In the genomic region with DNA sequence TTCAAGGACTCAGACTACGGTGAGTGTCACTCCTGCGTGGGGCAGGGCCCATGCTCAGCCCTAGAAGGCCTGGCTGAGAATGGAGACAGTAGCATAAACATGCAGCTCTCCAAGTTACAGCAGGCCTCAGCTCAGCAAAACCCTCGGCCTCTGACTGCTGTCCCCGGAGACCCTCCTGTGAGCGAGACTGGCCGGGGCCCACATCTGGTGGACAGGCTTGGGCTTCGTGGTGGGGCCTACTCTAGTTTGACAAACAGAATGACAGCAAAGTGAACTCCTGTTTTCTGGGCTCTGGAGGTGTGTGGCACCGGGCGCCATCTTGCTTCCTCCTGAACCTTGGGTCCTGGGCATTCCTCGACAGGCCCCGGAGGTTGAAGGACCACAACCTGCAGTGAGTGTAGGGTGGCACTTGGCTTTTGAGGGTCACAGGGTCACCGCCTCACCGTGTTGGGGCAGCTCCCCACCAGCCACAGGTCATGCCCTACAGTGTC, we compare ENCODE assay signal across 12 cellular contexts.
DNase-seq lines count a peak whose midpoint lies in the region; ATAC-seq, FAIRE-seq and TF ChIP-seq lines count a peak whose summit lies in the region.
"Had no signal": no experiment of that assay in that cellular context is flagged by ENCODE, and none has a peak within 500 bp of the region (broad histone marks: within the 10 kb centered on the region; RNA-seq: fewer than 3 reads in every experiment).

No MANE protein-coding gene starts in this region.

- no peak overlapping the region for H3K27ac Mint-ChIP-seq in natural killer cell treated with Interleukin-12 subunit alpha and Interleukin-12 subunit beta and Interleukin-15 and Interleukin-18, amount 100 ng/mL, for 72 hours

- no peaks in the 10 kb centered on the region for H3K9me3 Mint-ChIP-seq in natural killer cell treated with Interleukin-12 subunit alpha and Interleukin-12 subunit beta and Interleukin-15 and Interleukin-18, amount 100 ng/mL, for 72 hours

- H3K4me3 Mint-ChIP-seq in natural killer cell treated with Interleukin-12 subunit alpha and Interleukin-12 subunit beta and Interleukin-15 and Interleukin-18, amount 100 ng/mL, for 72 hours = no peak overlapping the region

- no peak for TF ChIP-seq CTCF in dorsolateral prefrontal cortex (IDR thresholded peaks at IDR 0.05 in 54 of 56, conservative IDR thresholded peaks at IDR 0.05 in 2 of 56; ENCODE audit: low read depth in 1 of 56, partially characterized antibody in 56 of 56)

- no peak for FAIRE-seq in HTR-8/SVneo (lab: Jason Lieb, UNC)

- H3K9me3 ChIP-seq in aorta (ENCODE audit: control insufficient read depth, low read length) = no peaks in the 10 kb centered on the region
- H3K9me3 ChIP-seq: prostate gland had no signal

- no peaks in the 10 kb centered on the region for H3K36me3 Mint-ChIP-seq in natural killer cell treated with Interleukin-12 subunit alpha and Interleukin-12 subunit beta and Interleukin-15 and Interleukin-18, amount 100 ng/mL, for 72 hours

- H3K27me3 ChIP-seq in dorsolateral prefrontal cortex (no peaks in the 10 kb centered on the region), aorta (ENCODE audit: control insufficient read depth in 1 of 2, insufficient read depth in 2 of 2, low read length in 1 of 2) (no peaks in the 10 kb centered on the region)

- peak overlapping the region in 2 of 59 donors; percentile 4 to 10 for H3K27ac ChIP-seq in dorsolateral prefrontal cortex
- no peak overlapping the region for H3K27ac ChIP-seq in aorta (ENCODE audit: low read depth in 1 of 2, low read length in 2 of 2)
- H3K27ac ChIP-seq: prostate gland had no signal

- intact Hi-C loops in dorsolateral prefrontal cortex (cut with DNase I) = no loop called here
- intact Hi-C loops in aorta (cut with DNase I) = no loop called here

- H3K4me1 Mint-ChIP-seq in natural killer cell treated with Interleukin-12 subunit alpha and Interleukin-12 subunit beta and Interleukin-15 and Interleukin-18, amount 100 ng/mL, for 72 hours (ENCODE audit: low read depth in 2 of 2) = peaks cover 0 to 16% of the 10 kb centered on the region in 2 donors

- ATAC-seq in natural killer cell treated with Interleukin-12 subunit alpha and Interleukin-12 subunit beta and Interleukin-15 and Interleukin-18, amount 100 ng/mL, for 72 hours = no peak
- ATAC-seq in aorta (ENCODE audit: low FRiP score) = no peak
- ATAC-seq in GM19023 (IDR thresholded peaks at IDR 0.05; ENCODE audit: unreplicated experiment) = no peak
- no peak for ATAC-seq in HG03039 (IDR thresholded peaks at IDR 0.05; ENCODE audit: unreplicated experiment)

- H3K4me3 ChIP-seq in dorsolateral prefrontal cortex (no peak overlapping the region), aorta (ENCODE audit: low read length in 2 of 2) (no peak overlapping the region)
- H3K4me3 ChIP-seq: prostate gland had no signal

- DNase-seq in stimulated activated CD4-positive, alpha-beta T cell treated with anti-CD3 and anti-CD28 coated beads, Interleukin-15, amount 100 ng/mL, for 24 hours = peak; percentile 0
- no peak for DNase-seq in stimulated activated CD4-positive, alpha-beta T cell treated with anti-CD3 and anti-CD28 coated beads, Interleukin-2, amount 100 ng/mL, for 24 hours
- peak in 7 of 10 donors; percentile 1 to 35 (median 20) for DNase-seq in dorsolateral prefrontal cortex
- peak; percentile 53 for DNase-seq in natural killer cell treated with Interleukin-12 subunit alpha and Interleukin-12 subunit beta and Interleukin-15 and Interleukin-18, amount 100 ng/mL, for 72 hours (ENCODE audit: low spot score)
- DNase-seq in aorta = peak; percentile 25 to 63
- no peak for DNase-seq in HTR-8/SVneo (ENCODE audit: insufficient read length, low spot score)
- DNase-seq: activated CD4-positive, alpha-beta T cell treated with anti-CD3 and anti-CD28 coated beads for 4 hours; activated effector memory CD4-positive, alpha-beta T cell treated with Interleukin-2 at 50 U/mL for 16 hours; SHP77 treated with DMSO at 0.1 percent for 48 hours had no signal

- H3K27me3 Mint-ChIP-seq in natural killer cell treated with Interleukin-12 subunit alpha and Interleukin-12 subunit beta and Interleukin-15 and Interleukin-18, amount 100 ng/mL, for 72 hours = no peaks in the 10 kb centered on the region

- no peaks in the 10 kb centered on the region for H3K4me1 ChIP-seq in aorta (ENCODE audit: control insufficient read depth in 1 of 2, insufficient read depth in 2 of 2, low read length in 2 of 2)
- H3K4me1 ChIP-seq: prostate gland had no signal

- peaks cover 0 to 2% of the 10 kb centered on the region in 2 donors for H3K36me3 ChIP-seq in aorta (ENCODE audit: control insufficient read depth in 1 of 2, insufficient read depth in 2 of 2, low read length in 1 of 2)
- H3K36me3 ChIP-seq: prostate gland had no signal

- 65 to 75% methylated on average over 13 of the region's 13 CpGs for WGBS in aorta, 2 donors

Comparison
In these comparisons a context has a peak if more than half of its experiments do, and no peak if none do; other contexts are left out.
1. DNase-seq: peak in stimulated activated CD4-positive, alpha-beta T cell treated with anti-CD3 and anti-CD28 coated beads, Interleukin-15, amount 100 ng/mL, for 24 hours (single experiment), dorsolateral prefrontal cortex (7 of 10), natural killer cell treated with Interleukin-12 subunit alpha and Interleukin-12 subunit beta and Interleukin-15 and Interleukin-18, amount 100 ng/mL, for 72 hours (single experiment) and aorta (2 of 2); none in stimulated activated CD4-positive, alpha-beta T cell treated with anti-CD3 and anti-CD28 coated beads, Interleukin-2, amount 100 ng/mL, for 24 hours (0 of 2) and HTR-8/SVneo (single experiment).